In the genomic region with DNA sequence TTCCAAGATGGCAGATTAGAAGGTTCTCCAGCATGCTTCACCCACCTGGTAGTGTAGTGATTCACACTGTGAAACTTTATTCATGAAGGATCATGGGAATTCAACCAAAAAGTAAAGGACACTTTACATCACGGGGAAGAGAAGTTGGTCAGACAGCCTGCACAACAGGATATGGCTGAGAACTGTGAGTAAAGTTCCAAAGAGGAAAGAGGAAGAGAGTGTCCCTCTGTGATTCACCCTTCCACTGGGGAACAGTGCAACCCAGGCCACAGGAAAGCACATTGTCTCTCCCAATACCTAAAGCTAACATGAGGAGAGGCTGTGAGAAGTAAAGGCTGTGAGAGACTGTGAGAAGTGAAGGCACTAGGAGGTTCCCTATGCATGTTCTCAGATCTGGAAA, we compare ENCODE assay signal across 31 cellular contexts.
"Had no signal": no experiment of that assay in that cellular context is flagged by ENCODE, and none has a peak within 500 bp of the region (broad histone marks: within the 10 kb centered on the region; RNA-seq: fewer than 3 reads in every experiment).

No MANE protein-coding gene starts in this region.

- ATAC-seq: activated CD4-positive, CD25-positive, alpha-beta regulatory T cell treated with anti-CD3 and anti-CD28 coated beads, Interleukin-2, amount 50 U/mL, for 24 hours; activated CD8-positive, alpha-beta memory T cell treated with anti-CD3 and anti-CD28 coated beads, Interleukin-2, amount 10 ng/mL, durations not matched to agents 7 days and 5 days; activated CD8-positive, alpha-beta T cell treated with anti-CD3 and anti-CD28 coated beads for 36 hours; activated naive CD8-positive, alpha-beta T cell treated with anti-CD3 and anti-CD28 coated beads, Interleukin-2, amount 50 U/mL, for 24 hours; body of pancreas; foreskin keratinocyte; gastrocnemius medialis; T-helper 17 cell had no signal

- H3K4me1 ChIP-seq: adrenal gland, body of pancreas, colonic mucosa, esophagus muscularis mucosa, foreskin keratinocyte, gastrocnemius medialis had no signal

- H3K36me3 ChIP-seq: adrenal gland, cardiac muscle cell, colonic mucosa, esophagus muscularis mucosa, gastrocnemius medialis, WERI-Rb-1 had no signal

- H3K9me3 ChIP-seq: colonic mucosa, gastrocnemius medialis had no signal

- H3K27ac ChIP-seq: adrenal gland, body of pancreas, cardiac muscle cell, colonic mucosa, esophagus muscularis mucosa, foreskin keratinocyte, gastrocnemius medialis, WERI-Rb-1 had no signal

- H3K27me3 ChIP-seq: adrenal gland, body of pancreas, cardiac muscle cell, colonic mucosa, esophagus muscularis mucosa, foreskin keratinocyte, gastrocnemius medialis had no signal

- H3K4me3 ChIP-seq: adrenal gland, body of pancreas, cardiac muscle cell, colonic mucosa, esophagus muscularis mucosa, gastrocnemius medialis had no signal

- DNase-seq: activated B cell treated with CpG ODN at 0.5 μM for 24 hours; activated CD4-positive, alpha-beta T cell treated with anti-CD3 and anti-CD28 coated beads for 48 hours; activated CD4-positive, alpha-beta T cell treated with anti-CD3 and anti-CD28 coated beads, Interleukin-2, amount 50 U/mL, for 1 hour; activated CD4-positive, alpha-beta T cell treated with anti-CD3 and anti-CD28 coated beads, Interleukin-2, amount 50 U/mL, for 48 hours; activated CD8-positive, alpha-beta memory T cell treated with anti-CD3 and anti-CD28 coated beads, Interleukin-2, amount 10 ng/mL, durations not matched to agents 7 days and 5 days; activated CD8-positive, alpha-beta memory T cell treated with anti-CD3 and anti-CD28 coated beads, Interleukin-2, amount 50 U/mL, for 4 hours; activated CD8-positive, alpha-beta T cell treated with anti-CD3 and anti-CD28 coated beads for 36 hours; activated effector memory CD4-positive, alpha-beta T cell treated with anti-CD3 and anti-CD28 coated beads, Interleukin-2, amount 50 U/mL, for 16 hours; activated naive CD4-positive, alpha-beta T cell treated with anti-CD3 and anti-CD28 coated beads for 36 hours; activated naive CD8-positive, alpha-beta T cell treated with anti-CD3 and anti-CD28 coated beads for 36 hours; activated naive CD8-positive, alpha-beta T cell treated with anti-CD3 and anti-CD28 coated beads, Interleukin-2, amount 50 U/mL, for 24 hours; activated T-cell treated with anti-CD3 and anti-CD28 coated beads, Interleukin-2, amount 50 U/mL, for 1 hour; activated T-cell treated with anti-CD3 and anti-CD28 coated beads, Interleukin-2, amount 50 U/mL, for 48 hours; adrenal gland; amygdala; aorta; body of pancreas; central memory CD4-positive, alpha-beta T cell; cerebellar nuclear complex; colonic mucosa; effector memory CD4-positive, alpha-beta T cell; endodermal cell; foreskin keratinocyte; gastrocnemius medialis; T-helper 1 cell; T-helper 17 cell; T1000; WERI-Rb-1 had no signal
